Comparison of ENCODE assay signal across 1 cellular context in genomic region chr9:33248606-33249005, GRCh38.
TF ChIP-seq lines count a peak whose summit lies in the region.

No MANE protein-coding gene starts in this region.

TF ChIP-seq in GM12878, 131 proteins besides CTCF, POLR2A, EP300 and RAD21:
- TF ChIP-seq TCF7 (IDR thresholded peaks at IDR 0.05; ENCODE audit: borderline replicate concordance) (no peak), ZNF207 (IDR thresholded peaks at IDR 0.05; ENCODE audit: borderline replicate concordance) (no peak), LARP7 (IDR thresholded peaks at IDR 0.05) (no peak), TARDBP (IDR thresholded peaks at IDR 0.05; ENCODE audit: borderline replicate concordance) (no peak), SRF (IDR thresholded peaks at IDR 0.05; ENCODE audit: low read depth in 2 of 2, low read length in 2 of 2) (no peak), SPI1 (IDR thresholded peaks at IDR 0.05; ENCODE audit: borderline replicate concordance, insufficient read depth, low read depth, low read length) (no peak)
TF ChIP-seq in GM12878: peak in this region for 0.
